Comparison of ENCODE assay signal across 9 cellular contexts in the genomic region with DNA sequence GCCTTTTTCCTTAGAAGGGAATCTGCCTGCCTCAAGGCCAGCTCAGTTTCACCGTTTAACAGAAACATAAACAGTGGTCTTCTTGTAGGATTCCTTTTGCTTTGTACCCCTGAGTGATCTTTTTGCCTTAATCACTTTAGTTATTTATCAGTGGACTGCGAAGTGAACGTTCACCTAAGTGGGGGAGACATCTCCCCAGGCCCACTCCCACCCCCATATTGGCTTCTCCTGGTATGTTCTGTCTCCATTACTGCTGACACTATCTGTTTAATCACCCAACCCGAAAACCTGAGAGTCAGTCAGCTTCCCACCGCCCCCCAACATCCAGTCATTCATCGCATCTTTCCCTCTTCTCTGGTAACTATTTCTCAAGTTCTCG. TPM values are rescaled to one million over a fixed set of nuclear protein-coding genes. Genes with fewer than 3 reads are reported as not detected.
DNase-seq lines count a peak whose midpoint lies in the region; ATAC-seq and TF ChIP-seq lines count a peak whose summit lies in the region.
"Had no signal": no experiment of that assay in that cellular context is flagged by ENCODE, and none has a peak within 500 bp of the region (broad histone marks: within the 10 kb centered on the region; RNA-seq: fewer than 3 reads in every experiment).

No MANE protein-coding gene starts in this region.

- peaks cover 55% of the 10 kb centered on the region for H3K4me1 Mint-ChIP-seq in activated T-helper 1 cell treated with anti-CD3 and anti-CD28 coated beads, Interleukin-12 subunit alpha, Interleukin-12 subunit beta, Interleukin-2, Interleukin-4 antibody, amounts not matched to agents 30 ng/mL and 10 ng/mL and 1 ng/mL, durations not matched to agents 14 hours and 24 hours and 36 hours (ENCODE audit: low read depth)
- H3K4me1 Mint-ChIP-seq in immature natural killer cell: peaks cover 40 to 67% of the 10 kb centered on the region in 2 donors

- H3K27me3 ChIP-seq in right cardiac atrium (ENCODE audit: control insufficient read depth, insufficient read depth): no peaks in the 10 kb centered on the region
- no peaks in the 10 kb centered on the region for H3K27me3 ChIP-seq in upper lobe of right lung
- no peaks in the 10 kb centered on the region for H3K27me3 ChIP-seq in upper lobe of left lung
- no peaks in the 10 kb centered on the region for H3K27me3 ChIP-seq in tibial nerve

- intact Hi-C loops in right cardiac atrium (cut with DNase I) (no loop called here), cardiac septum (cut with DNase I) (no loop called here), upper lobe of right lung (cut with DNase I) (no loop called here)
- intact Hi-C loops in activated T-helper 1 cell treated with anti-CD3 and anti-CD28 coated beads, Interleukin-12 subunit alpha, Interleukin-12 subunit beta, Interleukin-2, Interleukin-4 antibody, amounts not matched to agents 30 ng/mL and 10 ng/mL and 1 ng/mL, durations not matched to agents 14 hours and 24 hours and 36 hours (cut with micrococcal nuclease): loop anchor here (5.0 kb wide), 3 partner anchors 724 to 1569 kb away; partner anchors contain the start of genes NIPBL and NUP155

- H3K9me3 Mint-ChIP-seq in activated T-helper 1 cell treated with anti-CD3 and anti-CD28 coated beads, Interleukin-12 subunit alpha, Interleukin-12 subunit beta, Interleukin-2, Interleukin-4 antibody, amounts not matched to agents 30 ng/mL and 10 ng/mL and 1 ng/mL, durations not matched to agents 14 hours and 24 hours and 36 hours: no peaks in the 10 kb centered on the region
- no peaks in the 10 kb centered on the region for H3K9me3 Mint-ChIP-seq in immature natural killer cell

- TF ChIP-seq POLR2A in upper lobe of left lung (IDR thresholded peaks at IDR 0.05) (no peak), tibial nerve (IDR thresholded peaks at IDR 0.05) (no peak)

- TF ChIP-seq EP300 in upper lobe of left lung (IDR thresholded peaks at IDR 0.05): no peak
- no peak for TF ChIP-seq EP300 in tibial nerve (IDR thresholded peaks at IDR 0.05)

- H3K36me3 ChIP-seq in upper lobe of right lung: peaks cover 15% of the 10 kb centered on the region
- peaks cover 0 to 28% (median 3%) of the 10 kb centered on the region in 4 donors for H3K36me3 ChIP-seq in upper lobe of left lung
- peaks cover 0 to 43% (median 0%) of the 10 kb centered on the region in 3 donors for H3K36me3 ChIP-seq in tibial nerve

- peaks cover 38% of the 10 kb centered on the region for H3K36me3 Mint-ChIP-seq in activated T-helper 1 cell treated with anti-CD3 and anti-CD28 coated beads, Interleukin-12 subunit alpha, Interleukin-12 subunit beta, Interleukin-2, Interleukin-4 antibody, amounts not matched to agents 30 ng/mL and 10 ng/mL and 1 ng/mL, durations not matched to agents 14 hours and 24 hours and 36 hours (ENCODE audit: low read depth)
- H3K36me3 Mint-ChIP-seq in immature natural killer cell: peaks cover 12 to 25% (median 24%) of the 10 kb centered on the region in 3 donors

- 59% methylated on average over 7 of the region's 7 CpGs for WGBS in right cardiac atrium
- WGBS in upper lobe of left lung, 2 donors: 72 to 73% methylated on average over 7 of the region's 7 CpGs
- WGBS in tibial nerve, 2 donors: 62 to 65% methylated on average over 7 of the region's 7 CpGs

- peak overlapping the region; percentile 69 for H3K4me3 Mint-ChIP-seq in activated T-helper 1 cell treated with anti-CD3 and anti-CD28 coated beads, Interleukin-12 subunit alpha, Interleukin-12 subunit beta, Interleukin-2, Interleukin-4 antibody, amounts not matched to agents 30 ng/mL and 10 ng/mL and 1 ng/mL, durations not matched to agents 14 hours and 24 hours and 36 hours
- peak overlapping the region; percentile 30 to 99 (median 56) for H3K4me3 Mint-ChIP-seq in immature natural killer cell

- peak overlapping the region; percentile 91 for H3K4me3 ChIP-seq in right cardiac atrium (ENCODE audit: low read length)
- peak overlapping the region; percentile 96 for H3K4me3 ChIP-seq in upper lobe of right lung
- H3K4me3 ChIP-seq in upper lobe of left lung: peak overlapping the region in 1 of 4 donors; percentile 88
- peak overlapping the region in 1 of 4 donors; percentile 83 for H3K4me3 ChIP-seq in tibial nerve

- DNase-seq in right cardiac atrium (no peak), cardiac septum (ENCODE audit: low spot score) (no peak), immature natural killer cell (no peak), upper lobe of right lung (no peak), upper lobe of left lung (no peak), tibial nerve (ENCODE audit: low spot score in 2 of 2) (no peak)
- DNase-seq in activated T-helper 1 cell treated with anti-CD3 and anti-CD28 coated beads, Interleukin-12 subunit alpha, Interleukin-12 subunit beta, Interleukin-2, Interleukin-4 antibody, amounts not matched to agents 30 ng/mL and 10 ng/mL and 1 ng/mL, durations not matched to agents 14 hours and 24 hours and 36 hours (ENCODE audit: low spot score): no peak
- no peak for DNase-seq in stimulated activated CD4-positive, alpha-beta T cell treated with anti-CD3 and anti-CD28 coated beads, Interleukin-2, amount 100 ng/mL, for 48 hours
- DNase-seq: stimulated activated CD4-positive, alpha-beta T cell treated with anti-CD3 and anti-CD28 coated beads, Interleukin-4, amount 100 ng/mL, for 1 hour had no signal

- no peak overlapping the region for H3K27ac ChIP-seq in right cardiac atrium (ENCODE audit: low read length)
- no peak overlapping the region for H3K27ac ChIP-seq in upper lobe of right lung
- H3K27ac ChIP-seq in upper lobe of left lung: no peak overlapping the region
- H3K27ac ChIP-seq in tibial nerve: peak overlapping the region in 1 of 4 donors; percentile 3

- ATAC-seq in right cardiac atrium (no peak), upper lobe of right lung (no peak), upper lobe of left lung (ENCODE audit: low FRiP score in 2 of 2) (no peak)

- no peak for TF ChIP-seq CTCF in upper lobe of right lung (IDR thresholded peaks at IDR 0.05)
- no peak for TF ChIP-seq CTCF in upper lobe of left lung (IDR thresholded peaks at IDR 0.05)
- no peak for TF ChIP-seq CTCF in tibial nerve (IDR thresholded peaks at IDR 0.05)

- no peaks in the 10 kb centered on the region for H3K27me3 Mint-ChIP-seq in activated T-helper 1 cell treated with anti-CD3 and anti-CD28 coated beads, Interleukin-12 subunit alpha, Interleukin-12 subunit beta, Interleukin-2, Interleukin-4 antibody, amounts not matched to agents 30 ng/mL and 10 ng/mL and 1 ng/mL, durations not matched to agents 14 hours and 24 hours and 36 hours (ENCODE audit: insufficient read depth)
- H3K27me3 Mint-ChIP-seq in immature natural killer cell (ENCODE audit: low read depth in 3 of 3): no peaks in the 10 kb centered on the region

- peaks cover 2% of the 10 kb centered on the region for H3K9me3 ChIP-seq in right cardiac atrium (ENCODE audit: control insufficient read depth, low read length)
- H3K9me3 ChIP-seq in upper lobe of right lung: no peaks in the 10 kb centered on the region
- H3K9me3 ChIP-seq in upper lobe of left lung: no peaks in the 10 kb centered on the region
- H3K9me3 ChIP-seq in tibial nerve: no peaks in the 10 kb centered on the region

- H3K4me1 ChIP-seq in right cardiac atrium (ENCODE audit: control insufficient read depth, insufficient read depth, low read length) (peaks cover 9% of the 10 kb centered on the region), upper lobe of right lung (peaks cover 37% of the 10 kb centered on the region), upper lobe of left lung (peaks cover 25 to 53% (median 29%) of the 10 kb centered on the region in 4 donors), tibial nerve (peaks cover 0 to 54% (median 12%) of the 10 kb centered on the region in 4 donors)

- no peak overlapping the region for H3K27ac Mint-ChIP-seq in activated T-helper 1 cell treated with anti-CD3 and anti-CD28 coated beads, Interleukin-12 subunit alpha, Interleukin-12 subunit beta, Interleukin-2, Interleukin-4 antibody, amounts not matched to agents 30 ng/mL and 10 ng/mL and 1 ng/mL, durations not matched to agents 14 hours and 24 hours and 36 hours
- peak overlapping the region in 1 of 6 donors; percentile 41 for H3K27ac Mint-ChIP-seq in immature natural killer cell

RNA-seq across cellular contexts. Expression of gene SKP2, which starts 1.4 kb away (rescaled TPM):
- 1 to 10 TPM; 6.5 to 7.9 (median 7.1) TPM for total RNA-seq in right cardiac atrium
- 1.9 TPM for polyA plus RNA-seq in right cardiac atrium
- 3.7 TPM for total RNA-seq in cardiac septum
- 54.6 and 61.2 TPM in 2 replicates for total RNA-seq in activated T-helper 1 cell treated with anti-CD3 and anti-CD28 coated beads, Interleukin-12 subunit alpha, Interleukin-12 subunit beta, Interleukin-2, Interleukin-4 antibody, amounts not matched to agents 30 ng/mL and 10 ng/mL and 1 ng/mL, durations not matched to agents 14 hours and 24 hours and 36 hours
- polyA plus RNA-seq in immature natural killer cell: 10 to 100 TPM; 13.8 to 22.3 (median 16.1) TPM
- 12.1 TPM for total RNA-seq in upper lobe of right lung
- 10 to 100 TPM in 5 of 6 donors, 1 to 10 TPM in 1; 7.7 to 16.8 (median 14.4) TPM for total RNA-seq in upper lobe of left lung
- 10 to 100 TPM; 12.0 to 20.1 (median 14.7) TPM for total RNA-seq in tibial nerve

RNA-seq across cellular contexts. Expression of gene LMBRD2, which starts 1.6 kb away (rescaled TPM):
- 10 to 100 TPM; 10.9 to 13.7 (median 13.0) TPM for total RNA-seq in right cardiac atrium
- 4.2 TPM for polyA plus RNA-seq in right cardiac atrium
- total RNA-seq in cardiac septum: 11.7 TPM
- 8.9 and 12.3 TPM in 2 replicates for total RNA-seq in activated T-helper 1 cell treated with anti-CD3 and anti-CD28 coated beads, Interleukin-12 subunit alpha, Interleukin-12 subunit beta, Interleukin-2, Interleukin-4 antibody, amounts not matched to agents 30 ng/mL and 10 ng/mL and 1 ng/mL, durations not matched to agents 14 hours and 24 hours and 36 hours
- 1 to 10 TPM; 1.8 to 7.3 (median 3.0) TPM for polyA plus RNA-seq in immature natural killer cell
- total RNA-seq in upper lobe of right lung: 10.0 TPM
- 10 to 100 TPM in 2 of 6 donors, 1 to 10 TPM in 4; 3.8 to 27.0 (median 8.8) TPM for total RNA-seq in upper lobe of left lung
- total RNA-seq in tibial nerve: 10 to 100 TPM in 3 of 4 donors, 1 to 10 TPM in 1; 9.0 to 29.7 (median 15.6) TPM
